Comparison of ENCODE assay signal across 8 cellular contexts in the genomic region with DNA sequence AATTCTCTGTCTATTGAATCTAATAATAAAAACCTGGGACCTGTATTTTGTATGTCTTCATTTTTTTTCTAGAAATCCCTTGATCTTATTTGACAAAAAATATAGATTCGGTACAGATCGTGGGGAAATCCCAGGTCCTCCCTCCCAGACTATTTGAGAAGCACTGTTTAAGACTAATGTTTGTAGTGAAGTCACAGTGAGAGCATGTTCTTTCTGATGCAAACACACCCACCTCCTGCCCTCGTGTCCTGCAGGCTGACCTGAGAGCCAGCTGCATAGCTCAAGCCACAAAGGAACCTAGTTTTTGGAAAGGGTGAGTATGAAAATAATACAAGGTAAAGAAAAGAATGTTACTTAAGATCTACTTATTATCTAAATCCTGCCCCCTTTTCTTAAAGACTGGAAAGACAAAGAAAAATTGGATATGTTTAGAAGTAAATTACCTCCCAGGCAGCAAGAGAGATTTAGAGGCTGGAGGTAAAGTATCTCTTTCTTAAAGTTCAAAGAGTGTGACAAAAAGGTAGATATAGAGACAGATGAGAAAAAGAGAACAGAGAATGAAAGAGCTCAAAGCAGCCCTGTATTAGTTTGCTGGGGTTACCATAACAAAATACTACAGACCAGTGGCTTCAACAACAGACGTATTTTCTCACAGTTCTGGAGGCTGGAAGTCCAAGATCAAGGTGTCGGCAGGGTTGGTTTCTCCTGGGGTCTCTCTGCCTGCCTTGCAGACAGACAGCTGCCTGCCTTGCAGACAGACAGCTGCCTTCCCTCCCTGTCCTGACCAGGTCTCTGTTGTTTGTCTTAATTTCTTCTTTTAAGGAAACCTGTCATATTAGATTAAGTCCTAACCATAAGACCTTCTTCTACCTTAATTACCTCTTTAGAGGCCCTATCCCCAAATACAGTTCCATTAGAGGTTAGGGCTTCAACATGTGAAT. TPM values are rescaled to one million over a fixed set of nuclear protein-coding genes. Genes with fewer than 3 reads are reported as not detected.
DNase-seq lines count a peak whose midpoint lies in the region; ATAC-seq lines count a peak whose summit lies in the region.

No MANE protein-coding gene starts in this region.

- no peaks in the 10 kb centered on the region for H3K4me1 Mint-ChIP-seq in activated T-helper 17 cell treated with anti-CD3 and anti-CD28 coated beads, Interleukin-2, amount 50 U/mL, for 72 hours

- H3K36me3 Mint-ChIP-seq in activated T-helper 17 cell treated with anti-CD3 and anti-CD28 coated beads, Interleukin-2, amount 50 U/mL, for 72 hours (ENCODE audit: low read depth), result no peaks in the 10 kb centered on the region

- ATAC-seq in GM18519 (IDR thresholded peaks at IDR 0.05; ENCODE audit: low FRiP score, unreplicated experiment), result peak; percentile 15
- ATAC-seq in GM21528 (IDR thresholded peaks at IDR 0.05; ENCODE audit: low FRiP score, unreplicated experiment), result peak; percentile 31
- peak; percentile 26 for ATAC-seq in HG03066 (IDR thresholded peaks at IDR 0.05; ENCODE audit: low read depth, unreplicated experiment)
- ATAC-seq in activated T-helper 17 cell treated with anti-CD3 and anti-CD28 coated beads, Interleukin-2, amount 50 U/mL, for 72 hours (replicated peaks), result peak; percentile 21
- no peak for ATAC-seq in HG03460 (IDR thresholded peaks at IDR 0.05; ENCODE audit: unreplicated experiment)

- H3K4me3 Mint-ChIP-seq in activated T-helper 17 cell treated with anti-CD3 and anti-CD28 coated beads, Interleukin-2, amount 50 U/mL, for 72 hours, result no peak overlapping the region

- H3K9me3 Mint-ChIP-seq in activated T-helper 17 cell treated with anti-CD3 and anti-CD28 coated beads, Interleukin-2, amount 50 U/mL, for 72 hours, result no peaks in the 10 kb centered on the region

- DNase-seq in SHP77 (lab: John Stamatoyannopoulos, UW) (no peak), COR-L47 (lab: John Stamatoyannopoulos, UW) (no peak), NCI-H1436 (lab: John Stamatoyannopoulos, UW) (no peak)

- no peak overlapping the region for H3K27ac Mint-ChIP-seq in activated T-helper 17 cell treated with anti-CD3 and anti-CD28 coated beads, Interleukin-2, amount 50 U/mL, for 72 hours

- H3K27me3 Mint-ChIP-seq in activated T-helper 17 cell treated with anti-CD3 and anti-CD28 coated beads, Interleukin-2, amount 50 U/mL, for 72 hours, result peaks cover 12% of the 10 kb centered on the region

RNA-seq across cellular contexts. Expression of a gene that starts 20.4 kb away (rescaled TPM):
- 100 to 1,000 TPM in 1 of 2 donors, 10 to 100 TPM in 1; 81.0 to 125 TPM for total RNA-seq in activated T-helper 17 cell treated with anti-CD3 and anti-CD28 coated beads, Interleukin-2, amount 50 U/mL, for 72 hours
